In genomic region chr12:121857322-121858246, GRCh38 we compare ENCODE assay signal across 1 cellular context.
TF ChIP-seq lines count a peak whose summit lies in the region.

No MANE protein-coding gene starts in this region.

TF ChIP-seq in IMR-90, 13 proteins besides CTCF, POLR2A, EP300 and RAD21:
- TF ChIP-seq MXI1 (IDR thresholded peaks at IDR 0.05; ENCODE audit: borderline replicate concordance, low read depth, low read length) = no peak
- TF ChIP-seq SMC3 (IDR thresholded peaks at IDR 0.05; ENCODE audit: low read depth, low read length) = no peak
- TF ChIP-seq MAFK (IDR thresholded peaks at IDR 0.05; ENCODE audit: low read depth, low read length) = no peak
- TF ChIP-seq CEBPB (IDR thresholded peaks at IDR 0.05; ENCODE audit: low read depth, low read length) = no peak
- no peak for TF ChIP-seq RFX5 (IDR thresholded peaks at IDR 0.05; ENCODE audit: low read depth, low read length)
- no peak for TF ChIP-seq RCOR1 (IDR thresholded peaks at IDR 0.05; ENCODE audit: insufficient replicate concordance, low read length)
- TF ChIP-seq FOS (IDR thresholded peaks at IDR 0.05; ENCODE audit: low read depth, low read length) = no peak
- no peak for TF ChIP-seq NFE2L2 (IDR thresholded peaks at IDR 0.05; ENCODE audit: low read depth, low read length)
- TF ChIP-seq CHD1 (IDR thresholded peaks at IDR 0.05; ENCODE audit: low read depth, low read length) = no peak
- no peak for TF ChIP-seq USF2 (IDR thresholded peaks at IDR 0.05; ENCODE audit: low read depth, low read length)
- TF ChIP-seq MAZ (IDR thresholded peaks at IDR 0.05; ENCODE audit: borderline replicate concordance, low read depth, low read length) = no peak
- TF ChIP-seq ELK1 (IDR thresholded peaks at IDR 0.05; ENCODE audit: borderline replicate concordance, low read depth, low read length) = no peak
- no peak for TF ChIP-seq BHLHE40 (IDR thresholded peaks at IDR 0.05; ENCODE audit: low read depth, low read length)
